In the genomic region with DNA sequence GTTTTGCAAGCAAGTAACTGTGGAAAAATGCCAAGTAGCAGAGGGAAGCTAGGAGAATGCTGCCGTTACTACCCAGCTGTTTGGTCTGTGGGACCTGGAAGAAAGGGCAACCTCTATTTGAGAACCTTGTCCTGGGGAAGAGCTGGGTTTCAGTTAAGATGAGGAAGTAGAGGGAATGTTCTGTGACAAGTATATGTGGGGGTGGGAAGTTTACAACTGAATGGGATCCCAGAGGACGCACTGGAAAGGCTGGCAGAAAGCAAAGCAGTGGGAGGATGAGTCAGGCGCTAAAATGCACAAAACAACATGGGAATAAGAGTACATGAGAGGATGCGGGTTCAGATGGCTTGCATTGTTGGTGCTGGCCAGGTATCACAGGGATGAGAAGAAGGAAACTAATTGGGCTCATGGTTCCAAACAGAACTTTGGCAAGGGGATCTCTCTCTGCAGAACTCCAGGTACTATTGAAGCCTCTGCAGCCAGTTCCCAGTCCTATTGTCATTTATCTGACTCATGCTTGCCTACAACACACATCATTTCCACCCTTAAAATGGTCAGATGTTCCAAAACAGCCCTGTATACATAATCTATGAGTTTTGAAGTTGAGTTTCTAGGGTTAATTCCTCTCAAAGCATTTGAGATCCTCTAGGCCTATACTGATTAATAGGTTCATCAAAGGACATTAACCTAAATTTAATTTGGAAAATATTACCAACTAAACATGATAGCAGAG, we compare ENCODE assay signal across 14 cellular contexts.
DNase-seq lines count a peak whose midpoint lies in the region; ATAC-seq and TF ChIP-seq lines count a peak whose summit lies in the region.
"Had no signal": no experiment of that assay in that cellular context is flagged by ENCODE, and none has a peak within 500 bp of the region (broad histone marks: within the 10 kb centered on the region; RNA-seq: fewer than 3 reads in every experiment).

No MANE protein-coding gene starts in this region.

- no peak for TF ChIP-seq CTCF in mucosa of descending colon (IDR thresholded peaks at IDR 0.05)

- peak; percentile 15 for ATAC-seq in mucosa of descending colon
- no peak for ATAC-seq in HG02588 (IDR thresholded peaks at IDR 0.05; ENCODE audit: unreplicated experiment)
- ATAC-seq in HG03025 (IDR thresholded peaks at IDR 0.05; ENCODE audit: low FRiP score, unreplicated experiment): no peak
- ATAC-seq in GM21447 (IDR thresholded peaks at IDR 0.05; ENCODE audit: unreplicated experiment): no peak
- no peak for ATAC-seq in GM21737 (IDR thresholded peaks at IDR 0.05; ENCODE audit: unreplicated experiment)
- ATAC-seq: stimulated activated effector memory CD8-positive, alpha-beta T cell treated with anti-CD3 and anti-CD28 coated beads, Interleukin-12 subunit alpha, Interleukin-12 subunit beta, amount 100 ng/mL, for 72 hours had no signal

- H3K4me1 ChIP-seq in mucosa of descending colon (ENCODE audit: low read depth): no peaks in the 10 kb centered on the region

- intact Hi-C loops in mucosa of descending colon (cut with DNase I, micrococcal nuclease): no loop called here

- no peaks in the 10 kb centered on the region for H3K36me3 ChIP-seq in mucosa of descending colon (ENCODE audit: low read depth)

- peak; percentile 67 for DNase-seq in Ammon's horn (ENCODE audit: low spot score)
- DNase-seq in Kasumi-1 (lab: John Stamatoyannopoulos, UW): peak; percentile 66 to 86
- peak; percentile 84 to 92 for DNase-seq in dermis microvascular lymphatic vessel endothelial cell (ENCODE audit: low read depth in 2 of 2)
- no peak for DNase-seq in mucosa of descending colon
- DNase-seq: activated CD4-positive, CD25-positive, alpha-beta regulatory T cell treated with anti-CD3 and anti-CD28 coated beads, Interleukin-2, amount 50 U/mL, for 72 hours; central memory CD4-positive, alpha-beta T cell; GDM1; NCI-H1417 treated with DMSO at 0.1 percent for 48 hours; nephron progenitor cell had no signal

- no peaks in the 10 kb centered on the region for H3K9me3 ChIP-seq in mucosa of descending colon

- H3K4me3 ChIP-seq in mucosa of descending colon: no peak overlapping the region

Comparison
In these comparisons a context has a peak if more than half of its experiments do, and no peak if none do; other contexts are left out.
1. DNase-seq: peak in Ammon's horn (single experiment), Kasumi-1 (2 of 2) and dermis microvascular lymphatic vessel endothelial cell (2 of 2); none in mucosa of descending colon (0 of 3).